In genomic region chr12:26862787-26863186, GRCh38 we compare ENCODE assay signal across 4 cellular contexts. TPM values are rescaled to one million over a fixed set of nuclear protein-coding genes. Genes with fewer than 3 reads are reported as not detected.
A peak's percentile ranks its signal among the peaks of the same experiment; 100 is the strongest.
DNase-seq lines count a peak whose midpoint lies in the region; ATAC-seq, FAIRE-seq and TF ChIP-seq lines count a peak whose summit lies in the region.
"Not testable (repeated sequence)": the region's sequence is repeated elsewhere in the genome, so short reads cannot be mapped to it uniquely, and the experiment has no call there.

No MANE protein-coding gene starts in this region.

- ATAC-seq in HepG2, result peak; percentile 35; the same call in 1 of the 3 replicates

- CTCF ChIA-PET in HepG2 (lab: Yijun Ruan, JAX; ENCODE audit: low intra/inter-chr PET ratio, low total read pairs), result not testable (repeated sequence)

- POLR2A ChIA-PET in HepG2 (lab: Yijun Ruan, JAX), result not testable (repeated sequence)

- not testable (repeated sequence) for H3K79me2 ChIP-seq in HepG2 (ENCODE audit: insufficient read depth, low read length)

- not testable (repeated sequence) for H3K9ac ChIP-seq in HepG2 (ENCODE audit: insufficient read depth, low read depth, low read length)

- not testable (repeated sequence) for FAIRE-seq in HepG2 (lab: Jason Lieb, UNC)

- H3K27ac Mint-ChIP-seq in nephron progenitor cell, result peak overlapping the region; percentile 92
- H3K27ac Mint-ChIP-seq in progenitor cell of endocrine pancreas, result peak overlapping the region; percentile 43

- H3K36me3 ChIP-seq in HepG2 (replicated peaks in 1 of 2; ENCODE audit: control insufficient read depth in 1 of 2, insufficient read depth in 2 of 2, low read length in 2 of 2), result not testable (repeated sequence)

- H3K27me3 Mint-ChIP-seq in nephron progenitor cell (ENCODE audit: low read depth, poor library complexity); progenitor cell of endocrine pancreas: not testable (repeated sequence)

- BruUV-seq in HepG2 (replicated peaks; lab: Mats Ljungman, UMichigan), result not testable (repeated sequence)

- not testable (repeated sequence) for H3K4me2 ChIP-seq in HepG2 (ENCODE audit: low read depth, low read length)

- TF ChIP-seq RAD21 in HepG2 (CRISPR knock-in tag; IDR thresholded peaks at IDR 0.05), result not testable (repeated sequence)

- not testable (repeated sequence) for H3K9me3 ChIP-seq in HepG2 (ENCODE audit: low read length)

- not testable (repeated sequence) for TF ChIP-seq EP300 in HepG2 (IDR thresholded peaks at IDR 0.05; ENCODE audit: low read depth in 2 of 2, low read length in 2 of 2); HepG2 (CRISPR knock-in tag; IDR thresholded peaks at IDR 0.05; ENCODE audit: borderline replicate concordance)

- H4K20me1 ChIP-seq in HepG2 (ENCODE audit: insufficient read depth, low read length), result not testable (repeated sequence)

- not testable (repeated sequence) for H3K36me3 Mint-ChIP-seq in nephron progenitor cell (ENCODE audit: low read depth); progenitor cell of endocrine pancreas (ENCODE audit: insufficient read depth)

- not testable (repeated sequence) for TF ChIP-seq CTCF in HepG2 (CRISPR knock-in tag; IDR thresholded peaks at IDR 0.05); nephron progenitor cell (IDR thresholded peaks at IDR 0.05); progenitor cell of endocrine pancreas (IDR thresholded peaks at IDR 0.05; ENCODE audit: unreplicated experiment)

- TF ChIP-seq POLR2A in HepG2 (IDR thresholded peaks at IDR 0.05; ENCODE audit: insufficient read depth in 1 of 2, low read depth in 2 of 2, low read length in 2 of 2), result not testable (repeated sequence)

- H3K27me3 ChIP-seq in HepG2 (ENCODE audit: control insufficient read depth in 1 of 2, insufficient read depth in 2 of 2, low read length in 2 of 2), result not testable (repeated sequence)

- not testable (repeated sequence) for H2AFZ ChIP-seq in HepG2 (ENCODE audit: low read length)

- in situ Hi-C loops in HepG2 (cut with HindIII; ENCODE audit: extremely low pct_ligation_motif_present, low pct_unique_long_range_greater_than_20kb), result not testable (repeated sequence)

- H3K27ac ChIP-seq in HepG2 (ENCODE audit: extremely low read length, insufficient read depth, low read length), result not testable (repeated sequence)

- not testable (repeated sequence) for H3K4me3 ChIP-seq in HepG2 (replicated peaks in 1 of 3; ENCODE audit: insufficient read depth in 1 of 3, low read depth in 2 of 3, low read length in 3 of 3)

- H3K4me1 ChIP-seq in HepG2 (ENCODE audit: insufficient read depth, low read length), result peaks cover 11% of the 10 kb centered on the region

- not testable (repeated sequence) for H3K9me3 Mint-ChIP-seq in nephron progenitor cell; progenitor cell of endocrine pancreas (ENCODE audit: low read depth)

- DNase-seq in NCI-H69 (lab: John Stamatoyannopoulos, UW), result peak; percentile 5
- DNase-seq in HepG2 (ENCODE audit: low spot score); nephron progenitor cell; progenitor cell of endocrine pancreas (ENCODE audit: low spot score, unreplicated experiment): not testable (repeated sequence)

- H3K4me3 Mint-ChIP-seq in nephron progenitor cell; progenitor cell of endocrine pancreas (ENCODE audit: low read depth): not testable (repeated sequence)

- H3K4me1 Mint-ChIP-seq in nephron progenitor cell; progenitor cell of endocrine pancreas (ENCODE audit: low read depth): not testable (repeated sequence)

- 74% methylated on average over 3 of the region's 3 CpGs for WGBS in HepG2 (ENCODE audit: low lambda C conversion rate)

- intact Hi-C loops in HepG2 (cut with micrococcal nuclease; ENCODE audit: unreplicated experiment), result not testable (repeated sequence)

TF ChIP-seq in HepG2, 621 proteins besides CTCF, POLR2A, EP300 and RAD21:
- peak; percentile 79 for TF ChIP-seq ZNF121 (CRISPR knock-in tag; IDR thresholded peaks at IDR 0.05)
- TF ChIP-seq SIX1 (CRISPR knock-in tag; IDR thresholded peaks at IDR 0.05; ENCODE audit: borderline replicate concordance), result 0 out of 2 replicates have a peak, but pooled peaks have one; percentile 15
- TF ChIP-seq ZNF460 (CRISPR knock-in tag; IDR thresholded peaks at IDR 0.05; ENCODE audit: borderline replicate concordance), result peak; percentile 67; the same call in 1 of the 2 replicates
- 0 out of 2 replicates have a peak, but pooled peaks have one; percentile 35 for TF ChIP-seq SIX4 (CRISPR knock-in tag; IDR thresholded peaks at IDR 0.05)

RNA-seq across cellular contexts. Expression of gene ITPR2, which starts 29.8 kb away (rescaled TPM):
- total RNA-seq in HepG2 (2016; rRNA removed; fragmentation: Illumina TruSeq; extraction: Trizol) (77.6 and 81.9 TPM in 2 replicates), progenitor cell of endocrine pancreas (72.4 and 78.0 TPM in 2 replicates)
- total RNA-seq in HepG2 (2016; cell fraction: cytosol; rRNA removed; fragmentation: Illumina TruSeq; extraction: Trizol; ENCODE audit: low read depth), result 59.0 and 66.4 TPM in 2 replicates
- total RNA-seq in HepG2 (2016; cell fraction: insoluble cytoplasmic fraction; rRNA removed; fragmentation: Illumina TruSeq; extraction: Trizol), result 71.0 and 73.8 TPM in 2 replicates
- 62.7 and 81.8 TPM in 2 replicates for total RNA-seq in HepG2 (2016; cell fraction: membrane; rRNA removed; fragmentation: Illumina TruSeq; extraction: Trizol)
- 194 and 200 TPM in 2 replicates for total RNA-seq in HepG2 (2016; cell fraction: nucleus; rRNA removed; fragmentation: Illumina TruSeq; extraction: Trizol)
- 24.6 and 31.9 TPM in 2 replicates for polyA plus RNA-seq in HepG2 (2011; rRNA removed)
- 13.5 and 20.5 TPM in 2 replicates for polyA plus RNA-seq in HepG2 (2011; cell fraction: cytosol; rRNA removed)
- polyA plus RNA-seq in HepG2 (2011; cell fraction: nucleus; rRNA removed), result 39.1 and 45.5 TPM in 2 replicates
- 36.3 and 47.9 TPM in 2 replicates for polyA plus RNA-seq in HepG2 (2012)
- 1.3 TPM in 2 replicates for polyA plus RNA-seq in HepG2 (2016; cell fraction: cytosol; fragmentation: Illumina TruSeq; extraction: Trizol; ENCODE audit: low read depth)
- polyA plus RNA-seq in HepG2 (2016; cell fraction: insoluble cytoplasmic fraction; fragmentation: Illumina TruSeq; extraction: Trizol; ENCODE audit: low read depth), result 25.7 and 26.0 TPM in 2 replicates
- polyA plus RNA-seq in HepG2 (2016; cell fraction: membrane; fragmentation: Illumina TruSeq; extraction: Trizol; ENCODE audit: low read depth), result 2.3 and 2.9 TPM in 2 replicates
- polyA plus RNA-seq in HepG2 (2016; cell fraction: nucleus; fragmentation: Illumina TruSeq; extraction: Trizol; ENCODE audit: insufficient read depth, low read depth), result 31.0 and 34.9 TPM in 2 replicates
- polyA minus RNA-seq in HepG2 (2011; rRNA and poly(A)+ RNA removed; ENCODE audit: low replicate concordance), result 18.0 and 90.0 TPM in 2 replicates
- 91.7 and 111 TPM in 2 replicates for polyA minus RNA-seq in HepG2 (2011; cell fraction: cytosol; rRNA and poly(A)+ RNA removed)
- polyA minus RNA-seq in HepG2 (2011; cell fraction: nucleus; rRNA and poly(A)+ RNA removed), result 640 and 673 TPM in 2 replicates
